In the genomic region with DNA sequence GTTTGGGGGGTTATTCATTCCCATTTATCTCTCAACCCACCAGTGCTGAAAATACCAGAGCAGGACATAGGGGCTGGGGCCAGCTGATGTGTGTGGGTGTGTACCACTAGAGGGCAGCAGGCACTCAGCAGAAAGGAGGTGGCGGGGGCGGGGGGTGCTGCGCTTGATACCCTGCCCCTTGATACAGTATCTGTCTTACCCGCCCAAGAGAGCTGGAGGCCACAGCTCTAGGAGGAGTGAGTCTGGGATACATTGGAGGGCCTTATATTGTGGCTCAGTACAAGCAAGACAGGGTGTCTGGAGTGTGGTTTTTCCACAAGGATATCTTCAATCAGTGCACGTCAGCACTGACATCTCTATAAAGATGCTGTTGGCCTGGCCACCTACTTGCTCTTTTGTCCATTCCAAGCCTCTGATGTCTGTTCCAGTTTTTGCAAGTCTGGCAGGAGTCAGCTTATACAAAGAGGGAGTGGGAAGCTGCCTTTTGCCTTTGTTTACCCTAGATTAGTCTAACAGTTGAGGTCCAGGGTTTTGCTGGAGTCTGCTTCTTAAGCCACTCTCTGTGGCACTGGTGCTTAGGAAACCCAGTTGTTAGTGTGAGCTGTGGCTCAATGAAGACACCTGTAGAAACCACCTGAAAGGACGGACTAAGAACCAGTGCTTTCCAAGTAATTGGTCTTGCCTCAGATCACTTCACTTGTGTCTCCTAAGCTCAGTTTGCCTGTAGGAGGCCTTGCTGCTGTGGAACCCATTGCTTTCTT, we compare ENCODE assay signal across 8 cellular contexts. TPM values are rescaled to one million over a fixed set of nuclear protein-coding genes. Genes with fewer than 3 reads are reported as not detected.
DNase-seq lines count a peak whose midpoint lies in the region; TF ChIP-seq lines count a peak whose summit lies in the region.

No MANE protein-coding gene starts in this region.

- no peak overlapping the region for H3K4me3 Mint-ChIP-seq in dendritic cell treated with granulocyte-macrophage colony-stimulating factor and Interleukin-4, amounts not matched to agents 40 ng/mL and 50 ng/mL, for 4 days

- peaks cover 92% of the 10 kb centered on the region for H3K36me3 Mint-ChIP-seq in dendritic cell treated with granulocyte-macrophage colony-stimulating factor and Interleukin-4, amounts not matched to agents 40 ng/mL and 50 ng/mL, for 4 days (ENCODE audit: low read depth)

- H3K27ac Mint-ChIP-seq in dendritic cell treated with granulocyte-macrophage colony-stimulating factor and Interleukin-4, amounts not matched to agents 40 ng/mL and 50 ng/mL, for 4 days: peak overlapping the region; percentile 45

- in situ Hi-C loops in Caki2 (cut with HindIII; ENCODE audit: low pct_unique_long_range_greater_than_20kb, low sequenced_read_pairs): no loop called here

- DNase-seq in Caki2 (ENCODE audit: low read depth) (peak; percentile 34), HuH-7.5 (ENCODE audit: low spot score) (peak; percentile 72), lower leg skin (ENCODE audit: low spot score in 2 of 2) (peak; percentile 37 to 83), NCI-H2029 treated with DMSO at 0.1 percent for 48 hours (lab: John Stamatoyannopoulos, UW) (no peak), NCI-H2107 treated with DMSO at 0.1 percent for 48 hours (lab: John Stamatoyannopoulos, UW; ENCODE audit: unreplicated experiment) (no peak)
- peak in 5 of 6 experiments; percentile 11 to 58 (median 52) for DNase-seq in stimulated activated naive CD4-positive, alpha-beta T cell (lab: John Stamatoyannopoulos, UW)

- peaks cover 80% of the 10 kb centered on the region for H3K4me1 Mint-ChIP-seq in dendritic cell treated with granulocyte-macrophage colony-stimulating factor and Interleukin-4, amounts not matched to agents 40 ng/mL and 50 ng/mL, for 4 days (ENCODE audit: low read depth)

- H3K27me3 Mint-ChIP-seq in dendritic cell treated with granulocyte-macrophage colony-stimulating factor and Interleukin-4, amounts not matched to agents 40 ng/mL and 50 ng/mL, for 4 days: no peaks in the 10 kb centered on the region

- TF ChIP-seq CTCF in WI38 (IDR thresholded peaks at IDR 0.05; ENCODE audit: low read depth, low read length) (peak; percentile 80), lower leg skin (IDR thresholded peaks at IDR 0.05) (no peak)

- no peak for TF ChIP-seq POLR2A in lower leg skin (IDR thresholded peaks at IDR 0.05)

- H3K4me3 ChIP-seq in WI38 (ENCODE audit: low read depth, low read length) (no peak overlapping the region), lower leg skin (ENCODE audit: low read depth, poor library complexity, severe bottlenecking) (no peak overlapping the region)

- 43 to 63% methylated on average over 6 of the region's 6 CpGs for WGBS in lower leg skin, 2 donors

- no peaks in the 10 kb centered on the region for H3K9me3 Mint-ChIP-seq in dendritic cell treated with granulocyte-macrophage colony-stimulating factor and Interleukin-4, amounts not matched to agents 40 ng/mL and 50 ng/mL, for 4 days

- intact Hi-C loops in dendritic cell treated with granulocyte-macrophage colony-stimulating factor and Interleukin-4, amounts not matched to agents 40 ng/mL and 50 ng/mL, for 4 days (cut with micrococcal nuclease): loop anchor here (5.0 kb wide), 2 partner anchors 293 to 772 kb away; a partner anchor contains a TSS
- intact Hi-C loops in lower leg skin (cut with DNase I; ENCODE audit: low total_unique reads): loop anchor here (5.0 to 10.0 kb wide), 3 partner anchors 95 to 772 kb away; a partner anchor contains a TSS

RNA-seq across cellular contexts. Expression of a gene that starts 1.5 kb away (rescaled TPM):
- 31.5 and 35.6 TPM in 2 replicates for total RNA-seq in Caki2 (2014; rRNA removed; shearing (Covaris generic); ENCODE audit: low replicate concordance)
- 10 to 100 TPM; 24.8 to 42.6 (median 39.5) TPM for total RNA-seq in lower leg skin

RNA-seq across cellular contexts. Expression of a gene that starts 4.5 kb away (rescaled TPM):
- total RNA-seq in Caki2 (2014; rRNA removed; shearing (Covaris generic); ENCODE audit: low replicate concordance): 103 and 108 TPM in 2 replicates
- 10 to 100 TPM; 36.0 to 58.5 (median 48.2) TPM for total RNA-seq in lower leg skin

Comparison
In these comparisons a context has a peak if more than half of its experiments do, and no peak if none do; other contexts are left out.
1. DNase-seq: peak in Caki2 (single experiment), HuH-7.5 (single experiment), lower leg skin (2 of 2) and stimulated activated naive CD4-positive, alpha-beta T cell (5 of 6); none in NCI-H2029 treated with DMSO at 0.1 percent for 48 hours (single experiment) and NCI-H2107 treated with DMSO at 0.1 percent for 48 hours (single experiment).